In the genomic region with DNA sequence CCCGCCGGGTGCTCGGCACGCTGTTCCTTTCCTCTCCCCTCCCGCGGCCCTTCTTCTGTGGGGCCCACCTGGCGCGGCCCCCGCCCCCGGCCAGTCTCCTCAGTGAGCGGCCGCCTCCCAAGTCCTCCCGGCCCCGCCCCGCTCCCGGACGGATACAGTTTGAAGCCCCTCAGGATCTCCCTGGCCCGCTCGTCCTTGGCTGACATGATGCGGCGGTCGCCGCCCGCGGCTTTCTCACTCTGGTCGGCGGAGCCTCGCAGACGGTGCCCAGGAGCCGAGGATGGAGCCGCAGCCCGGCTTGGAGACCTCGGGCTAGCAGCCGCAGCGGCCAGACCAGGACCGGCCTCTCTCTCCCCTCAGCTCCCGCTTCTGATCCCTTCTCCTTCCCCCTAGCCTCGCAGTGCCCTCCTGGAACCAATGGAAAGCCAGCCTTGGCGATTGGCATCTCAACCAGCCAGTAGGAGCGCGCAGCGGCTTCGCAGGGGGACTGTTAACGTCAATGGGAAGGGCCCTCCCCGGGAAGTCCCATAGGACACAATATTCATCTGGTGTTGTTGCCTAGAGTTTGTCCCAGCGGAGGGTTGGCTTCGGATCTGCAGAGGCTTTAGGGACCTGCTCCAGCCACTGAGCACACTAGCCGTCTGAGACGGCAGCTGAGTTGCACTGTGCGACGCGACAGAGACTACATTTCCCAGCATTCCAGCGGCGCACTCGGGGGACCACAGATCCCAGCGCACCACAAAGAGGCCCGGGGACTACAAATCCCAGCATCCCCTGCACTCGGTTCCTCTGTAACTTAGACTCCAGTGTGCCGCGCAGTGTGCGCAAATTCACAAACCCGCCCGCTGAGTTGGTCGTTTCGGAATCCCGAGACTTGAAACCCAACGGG, we compare ENCODE assay signal across 1 cellular context.
TF ChIP-seq lines count a peak whose summit lies in the region.

TSS of gene PDE6D (minus strand) at position 374 of the 889 bp plus-strand sequence. CDS start at position 206, 168 bp downstream.

TF ChIP-seq in HepG2, 621 proteins besides CTCF, POLR2A, EP300 and RAD21 (continued from another document and continues in another):
- no peak; the same call in 1 of the 2 replicates for TF ChIP-seq CEBPZ (IDR thresholded peaks at IDR 0.05; ENCODE audit: low read length)
- 0 out of 2 replicates have a peak, but pooled peaks have one; percentile 61 for TF ChIP-seq ZNF33A (CRISPR knock-in tag; IDR thresholded peaks at IDR 0.05; ENCODE audit: borderline replicate concordance)
- TF ChIP-seq, protein P1, sequence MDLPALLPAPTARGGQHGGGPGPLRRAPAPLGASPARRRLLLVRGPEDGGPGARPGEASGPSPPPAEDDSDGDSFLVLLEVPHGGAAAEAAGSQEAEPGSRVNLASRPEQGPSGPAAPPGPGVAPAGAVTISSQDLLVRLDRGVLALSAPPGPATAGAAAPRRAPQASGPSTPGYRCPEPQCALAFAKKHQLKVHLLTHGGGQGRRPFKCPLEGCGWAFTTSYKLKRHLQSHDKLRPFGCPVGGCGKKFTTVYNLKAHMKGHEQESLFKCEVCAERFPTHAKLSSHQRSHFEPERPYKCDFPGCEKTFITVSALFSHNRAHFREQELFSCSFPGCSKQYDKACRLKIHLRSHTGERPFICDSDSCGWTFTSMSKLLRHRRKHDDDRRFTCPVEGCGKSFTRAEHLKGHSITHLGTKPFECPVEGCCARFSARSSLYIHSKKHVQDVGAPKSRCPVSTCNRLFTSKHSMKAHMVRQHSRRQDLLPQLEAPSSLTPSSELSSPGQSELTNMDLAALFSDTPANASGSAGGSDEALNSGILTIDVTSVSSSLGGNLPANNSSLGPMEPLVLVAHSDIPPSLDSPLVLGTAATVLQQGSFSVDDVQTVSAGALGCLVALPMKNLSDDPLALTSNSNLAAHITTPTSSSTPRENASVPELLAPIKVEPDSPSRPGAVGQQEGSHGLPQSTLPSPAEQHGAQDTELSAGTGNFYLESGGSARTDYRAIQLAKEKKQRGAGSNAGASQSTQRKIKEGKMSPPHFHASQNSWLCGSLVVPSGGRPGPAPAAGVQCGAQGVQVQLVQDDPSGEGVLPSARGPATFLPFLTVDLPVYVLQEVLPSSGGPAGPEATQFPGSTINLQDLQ (CRISPR knock-in tag; IDR thresholded peaks at IDR 0.05), result no peak
- 0 out of 2 replicates have a peak, but pooled peaks have one; percentile 26 for TF ChIP-seq ZC3H13 (CRISPR knock-in tag; IDR thresholded peaks at IDR 0.05)
- TF ChIP-seq BRCA1 (CRISPR knock-in tag; IDR thresholded peaks at IDR 0.05), result peak; percentile 48; the same call in 1 of the 2 replicates
- peak; percentile 24; the same call in 1 of the 2 replicates for TF ChIP-seq DPF2 (CRISPR knock-in tag; IDR thresholded peaks at IDR 0.05; ENCODE audit: borderline replicate concordance, low read depth)
- TF ChIP-seq, protein P2, sequence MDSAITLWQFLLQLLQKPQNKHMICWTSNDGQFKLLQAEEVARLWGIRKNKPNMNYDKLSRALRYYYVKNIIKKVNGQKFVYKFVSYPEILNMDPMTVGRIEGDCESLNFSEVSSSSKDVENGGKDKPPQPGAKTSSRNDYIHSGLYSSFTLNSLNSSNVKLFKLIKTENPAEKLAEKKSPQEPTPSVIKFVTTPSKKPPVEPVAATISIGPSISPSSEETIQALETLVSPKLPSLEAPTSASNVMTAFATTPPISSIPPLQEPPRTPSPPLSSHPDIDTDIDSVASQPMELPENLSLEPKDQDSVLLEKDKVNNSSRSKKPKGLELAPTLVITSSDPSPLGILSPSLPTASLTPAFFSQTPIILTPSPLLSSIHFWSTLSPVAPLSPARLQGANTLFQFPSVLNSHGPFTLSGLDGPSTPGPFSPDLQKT (CRISPR knock-in tag; IDR thresholded peaks at IDR 0.05; ENCODE audit: borderline replicate concordance), result 0 out of 2 replicates have a peak, but pooled peaks have one; percentile 30
- peak; percentile 87 for TF ChIP-seq HDAC1 (CRISPR knock-in tag; IDR thresholded peaks at IDR 0.05)
- TF ChIP-seq TAF15 (IDR thresholded peaks at IDR 0.05; ENCODE audit: low read depth, low read length, poor library complexity, severe bottlenecking), result no peak
- TF ChIP-seq ATF6 (CRISPR knock-in tag; conservative IDR thresholded peaks at IDR 0.05), result peak; percentile 43; the same call in 1 of the 2 replicates
- TF ChIP-seq ZNF790 (CRISPR knock-in tag; IDR thresholded peaks at IDR 0.05; ENCODE audit: borderline replicate concordance), result no peak; the same call in 1 of the 2 replicates
- TF ChIP-seq HNRNPUL1 (IDR thresholded peaks at IDR 0.05; ENCODE audit: low read depth, low read length), result no peak
- no peak; the same call in 1 of the 2 replicates for TF ChIP-seq AHR (CRISPR knock-in tag; IDR thresholded peaks at IDR 0.05)
- no peak; the same call in 1 of the 2 replicates for TF ChIP-seq KLF15 (CRISPR knock-in tag; IDR thresholded peaks at IDR 0.05; ENCODE audit: borderline replicate concordance)
- TF ChIP-seq, protein P3, sequence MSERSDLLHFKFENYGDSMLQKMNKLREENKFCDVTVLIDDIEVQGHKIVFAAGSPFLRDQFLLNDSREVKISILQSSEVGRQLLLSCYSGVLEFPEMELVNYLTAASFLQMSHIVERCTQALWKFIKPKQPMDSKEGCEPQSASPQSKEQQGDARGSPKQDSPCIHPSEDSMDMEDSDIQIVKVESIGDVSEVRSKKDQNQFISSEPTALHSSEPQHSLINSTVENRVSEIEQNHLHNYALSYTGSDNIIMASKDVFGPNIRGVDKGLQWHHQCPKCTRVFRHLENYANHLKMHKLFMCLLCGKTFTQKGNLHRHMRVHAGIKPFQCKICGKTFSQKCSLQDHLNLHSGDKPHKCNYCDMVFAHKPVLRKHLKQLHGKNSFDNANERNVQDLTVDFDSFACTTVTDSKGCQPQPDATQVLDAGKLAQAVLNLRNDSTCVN (CRISPR knock-in tag; IDR thresholded peaks at IDR 0.05; ENCODE audit: borderline replicate concordance), result no peak; the same call in 1 of the 2 replicates
- 0 out of 2 replicates have a peak, but pooled peaks have one; percentile 50 for TF ChIP-seq TBP (CRISPR knock-in tag; IDR thresholded peaks at IDR 0.05)
- 0 out of 2 replicates have a peak, but pooled peaks have one; percentile 49 for TF ChIP-seq ZNF558 (CRISPR knock-in tag; IDR thresholded peaks at IDR 0.05; ENCODE audit: borderline replicate concordance)
- TF ChIP-seq, protein P4, sequence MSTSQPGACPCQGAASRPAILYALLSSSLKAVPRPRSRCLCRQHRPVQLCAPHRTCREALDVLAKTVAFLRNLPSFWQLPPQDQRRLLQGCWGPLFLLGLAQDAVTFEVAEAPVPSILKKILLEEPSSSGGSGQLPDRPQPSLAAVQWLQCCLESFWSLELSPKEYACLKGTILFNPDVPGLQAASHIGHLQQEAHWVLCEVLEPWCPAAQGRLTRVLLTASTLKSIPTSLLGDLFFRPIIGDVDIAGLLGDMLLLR (CRISPR knock-in tag; IDR thresholded peaks at IDR 0.05), result peak; percentile 58; the same call in 1 of the 2 replicates
- peak; percentile 75; the same call in 1 of the 2 replicates for TF ChIP-seq YEATS4 (CRISPR knock-in tag; IDR thresholded peaks at IDR 0.05; ENCODE audit: borderline replicate concordance)
- TF ChIP-seq, protein P5, sequence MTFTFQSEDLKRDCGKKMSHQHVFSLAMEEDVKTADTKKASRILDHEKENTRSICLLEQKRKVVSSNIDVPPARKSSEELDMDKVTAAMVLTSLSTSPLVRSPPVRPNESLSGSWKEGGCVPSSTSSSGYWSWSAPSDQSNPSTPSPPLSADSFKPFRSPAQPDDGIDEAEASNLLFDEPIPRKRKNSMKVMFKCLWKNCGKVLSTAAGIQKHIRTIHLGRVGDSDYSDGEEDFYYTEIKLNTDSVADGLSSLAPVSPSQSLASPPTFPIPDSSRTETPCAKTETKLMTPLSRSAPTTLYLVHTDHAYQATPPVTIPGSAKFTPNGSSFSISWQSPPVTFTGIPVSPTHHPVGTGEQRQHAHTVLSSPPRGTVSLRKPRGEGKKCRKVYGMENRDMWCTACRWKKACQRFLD (CRISPR knock-in tag; IDR thresholded peaks at IDR 0.05; ENCODE audit: borderline replicate concordance), result no peak; the same call in 1 of the 2 replicates
- 0 out of 2 replicates have a peak, but pooled peaks have one; percentile 15 for TF ChIP-seq ZNF276 (CRISPR knock-in tag; IDR thresholded peaks at IDR 0.05; ENCODE audit: low read depth)
- 0 out of 2 replicates have a peak, but pooled peaks have one; percentile 27 for TF ChIP-seq ZNF800 (CRISPR knock-in tag; IDR thresholded peaks at IDR 0.05)
- peak; percentile 84; the same call in 1 of the 2 replicates for TF ChIP-seq ZBTB25 (CRISPR knock-in tag; IDR thresholded peaks at IDR 0.05)
- TF ChIP-seq MXI1 (IDR thresholded peaks at IDR 0.05; ENCODE audit: borderline replicate concordance, low read depth, low read length), result peak; percentile 71; the same call in 2 of the 3 replicates
- TF ChIP-seq ZNF264 (CRISPR knock-in tag; IDR thresholded peaks at IDR 0.05), result 0 out of 2 replicates have a peak, but pooled peaks have one; percentile 31
- TF ChIP-seq ZFX (CRISPR knock-in tag; IDR thresholded peaks at IDR 0.05; ENCODE audit: low read depth), result peak; percentile 74
- TF ChIP-seq ZBTB42 (CRISPR knock-in tag; IDR thresholded peaks at IDR 0.05), result no peak; the same call in 1 of the 2 replicates
- TF ChIP-seq ZNF501 (CRISPR knock-in tag; IDR thresholded peaks at IDR 0.05), result peak; percentile 95
- 0 out of 2 replicates have a peak, but pooled peaks have one; percentile 19 for TF ChIP-seq ZNF766 (CRISPR knock-in tag; IDR thresholded peaks at IDR 0.05; ENCODE audit: borderline replicate concordance)
- 0 out of 2 replicates have a peak, but pooled peaks have one; percentile 80 for TF ChIP-seq ZNF235 (CRISPR knock-in tag; IDR thresholded peaks at IDR 0.05; ENCODE audit: borderline replicate concordance)
- 0 out of 2 replicates have a peak, but pooled peaks have one; percentile 21 for TF ChIP-seq RFX3 (CRISPR knock-in tag; IDR thresholded peaks at IDR 0.05)
- peak; percentile 47 for TF ChIP-seq ZNF556 (CRISPR knock-in tag; IDR thresholded peaks at IDR 0.05; ENCODE audit: borderline replicate concordance)
